27 cellular contexts compared by ENCODE assay signal in genomic region chr1:189787201-189787600, GRCh38.
DNase-seq lines count a peak whose midpoint lies in the region; TF ChIP-seq lines count a peak whose summit lies in the region.
"Had no signal": no experiment of that assay in that cellular context is flagged by ENCODE, and none has a peak within 500 bp of the region (broad histone marks: within the 10 kb centered on the region; RNA-seq: fewer than 3 reads in every experiment).

No MANE protein-coding gene starts in this region.

- WGBS in GM23248 (ENCODE audit: low coverage in 1 of 2, low lambda C conversion rate in 2 of 2, missing lambda C conversion rate in 2 of 2), 2 experiments = 21 to 27% methylated on average over 9 of the region's 9 CpGs

- no peak overlapping the region for H2AFZ ChIP-seq in GM23248

- H3K27me3 ChIP-seq in GM23248 (replicated peaks; ENCODE audit: insufficient read depth) = no peaks in the 10 kb centered on the region
- H3K27me3 ChIP-seq: breast epithelium had no signal

- no peak overlapping the region for H3K4me2 ChIP-seq in GM23248 (ENCODE audit: unreplicated experiment)

- no peaks in the 10 kb centered on the region for H3F3A ChIP-seq in GM23248 (ENCODE audit: insufficient read depth)

- H4K20me1 ChIP-seq in GM23248 (ENCODE audit: insufficient read depth) = no peaks in the 10 kb centered on the region

- no peaks in the 10 kb centered on the region for H3K9me3 Mint-ChIP-seq in brain
- H3K9me3 Mint-ChIP-seq: nephron had no signal

- TF ChIP-seq CTCF in GM12865 (IDR thresholded peaks at IDR 0.05; ENCODE audit: insufficient read depth, low read depth, low read length, missing control alignments) (no peak), brain (conservative IDR thresholded peaks at IDR 0.05) (no peak)

- DNase-seq in GM12865 (ENCODE audit: low read depth) (peak; percentile 14), NCI-H1048 (lab: John Stamatoyannopoulos, UW) (peak; percentile 61), myocyte (ENCODE audit: low read depth) (peak; percentile 5), GM23248 (no peak), mucosa of gallbladder (ENCODE audit: low spot score) (no peak)
- no peak for DNase-seq in stimulated activated CD4-positive, alpha-beta T cell treated with anti-CD3 and anti-CD28 coated beads, Interleukin-4, amount 100 ng/mL, for 4 hours
- no peak for DNase-seq in activated CD4-positive, CD25-positive, alpha-beta regulatory T cell (lab: John Stamatoyannopoulos, UW)
- DNase-seq: activated CD4-positive, alpha-beta T cell treated with anti-CD3 and anti-CD28 coated beads, Interleukin-2, amount 50 U/mL, for 4 hours; activated CD8-positive, alpha-beta memory T cell treated with anti-CD3 and anti-CD28 coated beads, Interleukin-2, amount 50 U/mL, for 48 hours; activated naive CD8-positive, alpha-beta T cell treated with anti-CD3 and anti-CD28 coated beads for 36 hours; NCI-H1105; NCI-H2029 treated with DMSO at 0.1 percent for 48 hours; NCI-H510A treated with DMSO at 0.1 percent for 48 hours; stimulated activated CD4-positive, alpha-beta T cell treated with anti-CD3 and anti-CD28 coated beads, Interleukin-2, amount 100 ng/mL, for 24 hours; stimulated activated naive B cell treated with anti-CD40 and anti-IgM and Interleukin-4, amounts not matched to agents 10 μg/mL and 1 μg/mL and 100 μg/mL, for 72 hours; WERI-Rb-1 had no signal

- H3K27ac Mint-ChIP-seq in brain = peak overlapping the region in 1 of 5 experiments; percentile 34
- H3K27ac Mint-ChIP-seq: activated naive CD8-positive, alpha-beta T cell treated with anti-CD3 and anti-CD28 coated beads for 36 hours; activated T-helper 2 cell treated with anti-CD3 and anti-CD28 coated beads, Interferon-gamma antibody, Interleukin-2, Interleukin-4, amounts not matched to agents 10 μg/mL and 5 μg/mL and 100 μg/mL, durations not matched to agents 14 hours and 24 hours and 36 hours; mesothelial cell of epicardium; nephron; progenitor cell of endocrine pancreas; stimulated activated naive B cell treated with anti-CD40 and anti-IgM and Interleukin-4, amounts not matched to agents 10 μg/mL and 1 μg/mL and 100 μg/mL, for 72 hours; T-helper 2 cell treated with Interferon-gamma antibody and Interleukin-4, amounts not matched to agents 5 μg/mL and 100 μg/mL, for 36 hours had no signal

- peak overlapping the region; percentile 3 to 72 (median 36) for H3K4me3 Mint-ChIP-seq in brain
- H3K4me3 Mint-ChIP-seq: activated naive CD8-positive, alpha-beta T cell treated with anti-CD3 and anti-CD28 coated beads for 36 hours; mesothelial cell of epicardium; nephron; stimulated activated naive B cell treated with anti-CD40 and anti-IgM and Interleukin-4, amounts not matched to agents 10 μg/mL and 1 μg/mL and 100 μg/mL, for 72 hours; T-helper 2 cell treated with Interferon-gamma antibody and Interleukin-4, amounts not matched to agents 5 μg/mL and 100 μg/mL, for 36 hours had no signal

- no peaks in the 10 kb centered on the region for H3K4me1 ChIP-seq in GM23248 (ENCODE audit: insufficient read depth)
- H3K4me1 ChIP-seq: breast epithelium had no signal

- no peak overlapping the region for H3K4me3 ChIP-seq in GM12865 (ENCODE audit: low read depth, low read length)
- H3K4me3 ChIP-seq in GM23248 = no peak overlapping the region
- H3K4me3 ChIP-seq: breast epithelium, coronary artery, skin epidermis, thoracic aorta had no signal

- H3K9me3 ChIP-seq in GM23248 (ENCODE audit: low read depth) = peaks cover under 1% of the 10 kb centered on the region
- H3K9me3 ChIP-seq: breast epithelium, thoracic aorta had no signal

- no peaks in the 10 kb centered on the region for H3K9me2 ChIP-seq in GM23248 (ENCODE audit: insufficient read depth)

- in situ Hi-C loops in GM23248 (cut with MboI) = no loop called here

- peaks cover 16% of the 10 kb centered on the region for H3K4me1 Mint-ChIP-seq in brain
- H3K4me1 Mint-ChIP-seq: activated naive CD8-positive, alpha-beta T cell treated with anti-CD3 and anti-CD28 coated beads for 36 hours; mesothelial cell of epicardium; nephron; stimulated activated naive B cell treated with anti-CD40 and anti-IgM and Interleukin-4, amounts not matched to agents 10 μg/mL and 1 μg/mL and 100 μg/mL, for 72 hours had no signal

- no peak overlapping the region for H3K27ac ChIP-seq in GM23248
- H3K27ac ChIP-seq: breast epithelium, C4-2B, coronary artery, skin epidermis, thoracic aorta, WERI-Rb-1 had no signal

- H3K36me3 ChIP-seq in GM23248 (ENCODE audit: low read depth) = no peaks in the 10 kb centered on the region
- H3K36me3 ChIP-seq: breast epithelium, thoracic aorta, WERI-Rb-1 had no signal

- H3K9ac ChIP-seq in GM23248 = no peak overlapping the region

- H3K27me3 Mint-ChIP-seq in brain = no peaks in the 10 kb centered on the region
- H3K27me3 Mint-ChIP-seq: activated naive CD8-positive, alpha-beta T cell treated with anti-CD3 and anti-CD28 coated beads for 36 hours; progenitor cell of endocrine pancreas; stimulated activated naive B cell treated with anti-CD40 and anti-IgM and Interleukin-4, amounts not matched to agents 10 μg/mL and 1 μg/mL and 100 μg/mL, for 72 hours had no signal

- no peaks in the 10 kb centered on the region for H3K36me3 Mint-ChIP-seq in brain
- H3K36me3 Mint-ChIP-seq: activated naive CD8-positive, alpha-beta T cell treated with anti-CD3 and anti-CD28 coated beads for 36 hours; mesothelial cell of epicardium; stimulated activated naive B cell treated with anti-CD40 and anti-IgM and Interleukin-4, amounts not matched to agents 10 μg/mL and 1 μg/mL and 100 μg/mL, for 72 hours had no signal

- H3K79me2 ChIP-seq in GM23248 (ENCODE audit: insufficient read depth) = no peaks in the 10 kb centered on the region

Comparison
In these comparisons a context has a peak if more than half of its experiments do, and no peak if none do; other contexts are left out.
1. DNase-seq: peak in GM12865 (single experiment), NCI-H1048 (single experiment) and myocyte (single experiment); none in stimulated activated CD4-positive, alpha-beta T cell treated with anti-CD3 and anti-CD28 coated beads, Interleukin-4, amount 100 ng/mL, for 4 hours (0 of 2), GM23248 (single experiment), activated CD4-positive, CD25-positive, alpha-beta regulatory T cell (0 of 4) and mucosa of gallbladder (single experiment).